8 cellular contexts compared by ENCODE assay signal in the genomic region with DNA sequence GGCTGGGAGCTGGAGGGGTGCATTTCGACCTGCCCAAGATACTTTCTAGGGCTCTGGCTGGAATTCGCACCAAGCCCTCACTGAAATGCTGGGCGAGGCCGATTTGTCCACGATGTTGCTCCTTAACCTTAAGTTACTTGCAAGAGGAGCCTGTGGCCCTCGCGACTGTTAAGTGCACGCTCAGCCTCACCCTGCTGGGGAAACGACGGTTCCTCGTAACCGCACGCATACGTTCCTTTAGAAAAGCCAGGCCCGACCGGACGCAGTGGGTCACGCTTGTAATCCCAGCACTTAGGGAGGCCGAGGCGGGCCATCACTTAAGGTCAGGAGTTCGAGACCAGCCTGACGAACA. TPM values are rescaled to one million over a fixed set of nuclear protein-coding genes. Genes with fewer than 3 reads are reported as not detected.
DNase-seq lines count a peak whose midpoint lies in the region; ATAC-seq and TF ChIP-seq lines count a peak whose summit lies in the region.

No MANE protein-coding gene starts in this region.

- H3K4me1 ChIP-seq in RWPE2 (ENCODE audit: insufficient read depth, poor library complexity, severe bottlenecking) = peaks cover 12% of the 10 kb centered on the region
- peaks cover 12% of the 10 kb centered on the region for H3K4me1 ChIP-seq in thymus (ENCODE audit: control insufficient read depth, insufficient read depth, low read length)

- no peaks in the 10 kb centered on the region for H3K9me3 ChIP-seq in RWPE2 (ENCODE audit: severe bottlenecking)
- H3K9me3 ChIP-seq in thymus (ENCODE audit: control insufficient read depth) = no peaks in the 10 kb centered on the region

- peak; percentile 74 for DNase-seq in H7
- peak; percentile 63 for DNase-seq in RWPE2 (ENCODE audit: low spot score)
- DNase-seq in effector CD4-positive, alpha-beta T cell = peak; percentile 5
- peak in 1 of 2 donors; percentile 14 for DNase-seq in memory B cell (ENCODE audit: low spot score in 2 of 2)

- ATAC-seq in RWPE2 (ENCODE audit: low read depth) (no peak; the same call in 2 of the 3 replicates), memory B cell (ENCODE audit: low read depth) (peak; percentile 10), HG03354 (IDR thresholded peaks at IDR 0.05; ENCODE audit: poor library complexity, severe bottlenecking, unreplicated experiment) (no peak), GM21717 (IDR thresholded peaks at IDR 0.05; ENCODE audit: unreplicated experiment) (no peak)

- H3K27me3 Mint-ChIP-seq in memory B cell = no peaks in the 10 kb centered on the region

- no peaks in the 10 kb centered on the region for H3K9me3 Mint-ChIP-seq in memory B cell

- 59% methylated on average over 22 of the region's 22 CpGs for WGBS in thymus

- peak overlapping the region; percentile 96 for H3K4me3 Mint-ChIP-seq in memory B cell

- H3K27ac Mint-ChIP-seq in memory B cell = peak overlapping the region; percentile 94

- H3K27me3 ChIP-seq in H7 (ENCODE audit: control insufficient read depth, insufficient read depth, low read length) (no peaks in the 10 kb centered on the region), RWPE2 (ENCODE audit: insufficient read depth, poor library complexity, severe bottlenecking) (no peaks in the 10 kb centered on the region), thymus (ENCODE audit: control insufficient read depth, insufficient read depth) (no peaks in the 10 kb centered on the region)

- H3K4me3 ChIP-seq in H7 (ENCODE audit: insufficient read depth, low read depth, low read length) = peak overlapping the region; percentile 86
- peak overlapping the region; percentile 64 for H3K4me3 ChIP-seq in RWPE2 (ENCODE audit: severe bottlenecking)
- peak overlapping the region; percentile 93 for H3K4me3 ChIP-seq in thymus (ENCODE audit: low read length)

- no peaks in the 10 kb centered on the region for H3K36me3 ChIP-seq in H7 (replicated peaks; ENCODE audit: control insufficient read depth, insufficient read depth, low read length)
- peaks cover 17% of the 10 kb centered on the region for H3K36me3 ChIP-seq in RWPE2 (ENCODE audit: low read depth)
- peaks cover 3% of the 10 kb centered on the region for H3K36me3 ChIP-seq in thymus (ENCODE audit: control insufficient read depth, insufficient read depth)

- H3K36me3 Mint-ChIP-seq in memory B cell = no peaks in the 10 kb centered on the region

- TF ChIP-seq CTCF in C4-2B (conservative IDR thresholded peaks at IDR 0.05) = no peak
- no peak for TF ChIP-seq CTCF in RWPE2 (IDR thresholded peaks at IDR 0.05; ENCODE audit: poor library complexity, severe bottlenecking)

- peaks cover 23% of the 10 kb centered on the region for H3K4me1 Mint-ChIP-seq in memory B cell

- H3K27ac ChIP-seq in C4-2B = peak overlapping the region; percentile 97
- peak overlapping the region; percentile 85 for H3K27ac ChIP-seq in RWPE2 (ENCODE audit: poor library complexity, severe bottlenecking)
- H3K27ac ChIP-seq in thymus (ENCODE audit: low read depth) = peak overlapping the region; percentile 97

RNA-seq across cellular contexts. Expression of gene NCOR1, which starts 0.6 kb away (rescaled TPM):
- total RNA-seq in H7 (2014; rRNA removed; shearing (Covaris generic)) = 45.8 and 67.7 TPM in 2 replicates
- 51.5 TPM for polyA plus RNA-seq in thymus

RNA-seq across cellular contexts. Expression of gene PIGL, which starts 1.1 kb away (rescaled TPM):
- total RNA-seq in H7 (2014; rRNA removed; shearing (Covaris generic)) = 30.7 and 53.8 TPM in 2 replicates
- 31.1 TPM for polyA plus RNA-seq in thymus
